In the genomic region with DNA sequence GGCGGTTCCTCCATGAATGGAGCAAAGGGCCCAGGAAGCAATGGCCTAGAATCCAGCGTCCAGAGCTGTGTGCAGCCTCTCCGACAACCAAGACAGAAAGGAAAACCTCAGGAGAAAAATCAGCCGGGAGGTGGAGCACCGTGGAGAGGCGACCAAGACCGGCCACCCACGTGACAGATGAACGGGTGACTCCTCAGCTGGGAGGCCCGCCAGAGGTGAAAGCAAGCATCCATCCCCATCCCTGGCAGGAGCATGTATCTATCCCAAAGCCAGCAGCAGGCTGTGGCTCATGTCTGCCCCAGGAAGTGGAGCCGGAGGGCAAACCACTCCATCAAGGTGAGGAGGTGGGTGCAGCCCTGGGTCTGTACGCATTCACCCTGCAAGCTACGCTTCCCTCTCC, we compare ENCODE assay signal across 19 cellular contexts. TPM values are rescaled to one million over a fixed set of nuclear protein-coding genes. Genes with fewer than 3 reads are reported as not detected.
"Had no signal": no experiment of that assay in that cellular context is flagged by ENCODE, and none has a peak within 500 bp of the region (broad histone marks: within the 10 kb centered on the region; RNA-seq: fewer than 3 reads in every experiment).

No MANE protein-coding gene starts in this region.

- ATAC-seq: activated CD4-positive, alpha-beta T cell treated with anti-CD3 and anti-CD28 coated beads for 36 hours; activated CD8-positive, alpha-beta T cell treated with anti-CD3 and anti-CD28 coated beads for 36 hours; body of pancreas; naive thymus-derived CD4-positive, alpha-beta T cell had no signal

- H3K4me1 ChIP-seq: body of pancreas, vagina had no signal

- H3K36me3 Mint-ChIP-seq: immature natural killer cell; naive thymus-derived CD4-positive, alpha-beta T cell had no signal

- H3K4me3 ChIP-seq: body of pancreas, vagina had no signal

- H3K4me3 Mint-ChIP-seq: activated CD4-positive, alpha-beta T cell treated with anti-CD3 and anti-CD28 coated beads for 36 hours; activated CD8-positive, alpha-beta T cell treated with anti-CD3 and anti-CD28 coated beads for 36 hours; activated naive CD4-positive, alpha-beta T cell treated with anti-CD3 and anti-CD28 coated beads for 36 hours; activated T-helper 1 cell treated with anti-CD3 and anti-CD28 coated beads, Interleukin-12 subunit alpha, Interleukin-12 subunit beta, Interleukin-2, Interleukin-4 antibody, amounts not matched to agents 30 ng/mL and 10 ng/mL and 1 ng/mL, durations not matched to agents 14 hours and 24 hours and 36 hours; central memory CD8-positive, alpha-beta T cell; immature natural killer cell; naive thymus-derived CD4-positive, alpha-beta T cell; stimulated activated naive CD8-positive, alpha-beta T cell treated with anti-CD3 and anti-CD28 coated beads, Interleukin-15, Interleukin-2, amounts not matched to agents 100 ng/mL and 50 ng/mL, for 24 hours had no signal

- DNase-seq: activated CD4-positive, alpha-beta T cell treated with anti-CD3 and anti-CD28 coated beads for 36 hours; activated CD8-positive, alpha-beta memory T cell treated with anti-CD3 and anti-CD28 coated beads, Interleukin-2, amount 50 U/mL, for 4 hours; activated CD8-positive, alpha-beta T cell treated with anti-CD3 and anti-CD28 coated beads for 36 hours; activated naive CD4-positive, alpha-beta T cell treated with anti-CD3 and anti-CD28 coated beads for 36 hours; body of pancreas; cortex of kidney; effector memory CD4-positive, alpha-beta T cell; immature natural killer cell; naive thymus-derived CD4-positive, alpha-beta T cell; stimulated activated CD4-positive, alpha-beta T cell treated with anti-CD3 and anti-CD28 coated beads, Interleukin-2, amount 100 ng/mL, for 48 hours; T-helper 9 cell; WERI-Rb-1 had no signal

- H3K27ac Mint-ChIP-seq: activated CD4-positive, alpha-beta T cell treated with anti-CD3 and anti-CD28 coated beads for 36 hours; activated CD8-positive, alpha-beta T cell treated with anti-CD3 and anti-CD28 coated beads for 36 hours; activated naive CD4-positive, alpha-beta T cell treated with anti-CD3 and anti-CD28 coated beads for 36 hours; activated T-helper 1 cell treated with anti-CD3 and anti-CD28 coated beads, Interleukin-12 subunit alpha, Interleukin-12 subunit beta, Interleukin-2, Interleukin-4 antibody, amounts not matched to agents 30 ng/mL and 10 ng/mL and 1 ng/mL, durations not matched to agents 14 hours and 24 hours and 36 hours; immature natural killer cell; naive thymus-derived CD4-positive, alpha-beta T cell; progenitor cell of endocrine pancreas; stimulated activated naive CD8-positive, alpha-beta T cell treated with anti-CD3 and anti-CD28 coated beads, Interleukin-15, Interleukin-2, amounts not matched to agents 100 ng/mL and 50 ng/mL, for 24 hours had no signal

- H3K4me1 Mint-ChIP-seq: activated CD4-positive, alpha-beta T cell treated with anti-CD3 and anti-CD28 coated beads for 36 hours; central memory CD8-positive, alpha-beta T cell had no signal

- H3K9me3 Mint-ChIP-seq: activated CD8-positive, alpha-beta T cell treated with anti-CD3 and anti-CD28 coated beads for 36 hours; activated naive CD4-positive, alpha-beta T cell treated with anti-CD3 and anti-CD28 coated beads for 36 hours; activated T-helper 1 cell treated with anti-CD3 and anti-CD28 coated beads, Interleukin-12 subunit alpha, Interleukin-12 subunit beta, Interleukin-2, Interleukin-4 antibody, amounts not matched to agents 30 ng/mL and 10 ng/mL and 1 ng/mL, durations not matched to agents 14 hours and 24 hours and 36 hours; central memory CD8-positive, alpha-beta T cell; immature natural killer cell; naive thymus-derived CD4-positive, alpha-beta T cell; stimulated activated naive CD8-positive, alpha-beta T cell treated with anti-CD3 and anti-CD28 coated beads, Interleukin-15, Interleukin-2, amounts not matched to agents 100 ng/mL and 50 ng/mL, for 24 hours had no signal

- H3K27ac ChIP-seq: body of pancreas, neutrophil, vagina, WERI-Rb-1 had no signal

- H3K36me3 ChIP-seq: neutrophil, vagina, WERI-Rb-1 had no signal

- H3K27me3 ChIP-seq: body of pancreas, vagina had no signal

- H3K9me3 ChIP-seq: body of pancreas, neutrophil, vagina had no signal

RNA-seq across cellular contexts. Expression of a gene that starts 52.1 kb away (rescaled TPM):
- total RNA-seq: activated CD4-positive, alpha-beta T cell treated with anti-CD3 and anti-CD28 coated beads for 36 hours; activated CD8-positive, alpha-beta T cell treated with anti-CD3 and anti-CD28 coated beads for 36 hours; activated naive CD4-positive, alpha-beta T cell treated with anti-CD3 and anti-CD28 coated beads for 36 hours; activated T-helper 1 cell treated with anti-CD3 and anti-CD28 coated beads, Interleukin-12 subunit alpha, Interleukin-12 subunit beta, Interleukin-2, Interleukin-4 antibody, amounts not matched to agents 30 ng/mL and 10 ng/mL and 1 ng/mL, durations not matched to agents 14 hours and 24 hours and 36 hours; mononuclear cell; naive thymus-derived CD4-positive, alpha-beta T cell; progenitor cell of endocrine pancreas had no signal
- polyA plus RNA-seq: immature natural killer cell; naive thymus-derived CD4-positive, alpha-beta T cell had no signal
